8 cellular contexts compared by ENCODE assay signal in genomic region chr15:31325432-31325975, GRCh38. TPM values are rescaled to one million over a fixed set of nuclear protein-coding genes. Genes with fewer than 3 reads are reported as not detected.
A peak's percentile ranks its signal among the peaks of the same experiment; 100 is the strongest.
DNase-seq lines count a peak whose midpoint lies in the region; ATAC-seq and TF ChIP-seq lines count a peak whose summit lies in the region.

No MANE protein-coding gene starts in this region.

- no peaks in the 10 kb centered on the region for H3K27me3 Mint-ChIP-seq in T-cell

- peak overlapping the region; percentile 90 for H3K27ac ChIP-seq in brain microvascular endothelial cell

- DNase-seq in DMS79 treated with DMSO at 0.1 percent for 48 hours (lab: John Stamatoyannopoulos, UW) = peak; percentile 7
- DNase-seq in DMS79 (lab: John Stamatoyannopoulos, UW) = no peak
- DNase-seq in T-cell = peak in 29 of 34 experiments; percentile 26 to 75 (median 49)
- no peak for DNase-seq in brain microvascular endothelial cell
- peak; percentile 29 for DNase-seq in iris pigment epithelial cell (ENCODE audit: low read depth)
- peak; percentile 63 for DNase-seq in stimulated activated CD4-positive, alpha-beta T cell treated with anti-CD3 and anti-CD28 coated beads, Interleukin-15, amount 100 ng/mL, for 24 hours
- DNase-seq in NCI-H510A treated with DMSO at 0.1 percent for 48 hours (lab: John Stamatoyannopoulos, UW) = no peak

- no peaks in the 10 kb centered on the region for H3K9me3 Mint-ChIP-seq in T-cell

- peaks cover 45 to 67% (median 51%) of the 10 kb centered on the region in 3 donors for H3K4me1 Mint-ChIP-seq in T-cell

- ATAC-seq in HG03097 (IDR thresholded peaks at IDR 0.05; ENCODE audit: low FRiP score, unreplicated experiment) = peak; percentile 3
- ATAC-seq in T-cell (replicated peaks in 1 of 4) = peak in 3 of 4 experiments; percentile 0 to 8 (median 6)

- no peak for TF ChIP-seq CTCF in brain microvascular endothelial cell (IDR thresholded peaks at IDR 0.05; ENCODE audit: low read depth, low read length, missing control alignments)

- H3K36me3 ChIP-seq in brain microvascular endothelial cell (replicated peaks) = no peaks in the 10 kb centered on the region

- H3K4me3 Mint-ChIP-seq in T-cell = peak overlapping the region; percentile 85 to 90 (median 85)

- peaks cover 7% of the 10 kb centered on the region for H3K36me3 Mint-ChIP-seq in T-cell

- in situ Hi-C loops in brain microvascular endothelial cell (cut with HindIII; ENCODE audit: low pct_ligation_motif_present, low sequenced_read_pairs) = no loop called here

- H3K27ac Mint-ChIP-seq in T-cell = peak overlapping the region; percentile 95 to 97

- POLR2A ChIA-PET in T-cell (lab: Charles Lee) = interaction anchor here (0.6 to 1.4 kb wide), 5 partner anchors 13 to 111 kb away, joined by 3 to 8 read pairs (median 4); no protein-coding TSS in a partner anchor

- H3K27me3 ChIP-seq in brain microvascular endothelial cell (replicated peaks) = no peaks in the 10 kb centered on the region

- peak overlapping the region; percentile 65 for H3K4me3 ChIP-seq in brain microvascular endothelial cell (ENCODE audit: low read depth, low read length)

- CTCF ChIA-PET in T-cell (lab: Charles Lee) = interaction anchor here (0.8 to 1.5 kb wide), 4 partner anchors 22 to 163 kb away, joined by 3 to 7 read pairs (median 3); no protein-coding TSS in a partner anchor

RNA-seq across cellular contexts. Expression of gene KLF13, which starts 1.1 kb away (rescaled TPM):
- 100 to 1,000 TPM; 218 to 327 (median 288) TPM for total RNA-seq in T-cell

Comparison
In these comparisons a context has a peak if more than half of its experiments do, and no peak if none do; other contexts are left out.
1. DNase-seq: peak in DMS79 treated with DMSO at 0.1 percent for 48 hours (single experiment), T-cell (29 of 34), iris pigment epithelial cell (single experiment) and stimulated activated CD4-positive, alpha-beta T cell treated with anti-CD3 and anti-CD28 coated beads, Interleukin-15, amount 100 ng/mL, for 24 hours (single experiment); none in DMS79 (single experiment), brain microvascular endothelial cell (single experiment) and NCI-H510A treated with DMSO at 0.1 percent for 48 hours (single experiment).